Comparison of ENCODE assay signal across 8 cellular contexts in genomic region chr5:43066231-43066798, GRCh38. TPM values are rescaled to one million over a fixed set of nuclear protein-coding genes. Genes with fewer than 3 reads are reported as not detected.
A peak's percentile ranks its signal among the peaks of the same experiment; 100 is the strongest.
DNase-seq lines count a peak whose midpoint lies in the region; ATAC-seq and TF ChIP-seq lines count a peak whose summit lies in the region.

No MANE protein-coding gene starts in this region.

- DNase-seq in ACHN (peak; percentile 55), NCI-H748 (lab: John Stamatoyannopoulos, UW; ENCODE audit: unreplicated experiment) (peak; percentile 96), activated T-cell treated with anti-CD3 and anti-CD28 coated beads for 4 hours (peak; percentile 50), epithelial cell of proximal tubule (ENCODE audit: low read depth) (no peak), mucosa of gallbladder (ENCODE audit: low spot score) (peak; percentile 76)
- DNase-seq in stimulated activated CD8-positive, alpha-beta memory T cell treated with anti-CD3 and anti-CD28 coated beads, Interleukin-4, amount 100 ng/mL, for 24 hours (ENCODE audit: low read depth), result peak; percentile 52

- in situ Hi-C loops in ACHN (cut with HindIII; ENCODE audit: low pct_ligation_motif_present, low pct_unique_long_range_greater_than_20kb, low sequenced_read_pairs), result no loop called here

- TF ChIP-seq CTCF in epithelial cell of proximal tubule (conservative IDR thresholded peaks at IDR 0.05; ENCODE audit: low read depth, low read length), result no peak

- ATAC-seq in GM18907 (IDR thresholded peaks at IDR 0.05; ENCODE audit: unreplicated experiment) (peak; percentile 35), HG03342 (IDR thresholded peaks at IDR 0.05; ENCODE audit: unreplicated experiment) (peak; percentile 26)

- H3K4me3 ChIP-seq in epithelial cell of proximal tubule (ENCODE audit: low read depth, low read length), result peak overlapping the region; percentile 90

RNA-seq across cellular contexts. Expression of gene ANXA2R, which starts 26.2 kb away (rescaled TPM):
- total RNA-seq in epithelial cell of proximal tubule, result 0.35 and 2.2 TPM in 2 replicates
- total RNA-seq in mucosa of gallbladder, result 2.8 TPM

RNA-seq across cellular contexts. Expression of gene ZNF131, which starts 54.4 kb away (rescaled TPM):
- total RNA-seq in epithelial cell of proximal tubule (22.3 and 30.5 TPM in 2 replicates), mucosa of gallbladder (22.8 TPM)
